Comparison of ENCODE assay signal across 8 cellular contexts in genomic region chr16:30775381-30776099, GRCh38. TPM values are rescaled to one million over a fixed set of nuclear protein-coding genes. Genes with fewer than 3 reads are reported as not detected.
A peak's percentile ranks its signal among the peaks of the same experiment; 100 is the strongest.
DNase-seq lines count a peak whose midpoint lies in the region; ATAC-seq lines count a peak whose summit lies in the region.

No MANE protein-coding gene starts in this region.

- intact Hi-C loops in sciatic nerve (cut with DNase I) = no loop called here

- DNase-seq in Caki2 (ENCODE audit: low read depth) (peak; percentile 85), NCI-H1048 (lab: John Stamatoyannopoulos, UW) (peak; percentile 29), T1000 (lab: John Stamatoyannopoulos, UW) (peak; percentile 57), brain pericyte (ENCODE audit: low read depth, low spot score) (peak; percentile 40), iPS DF 6.9 (ENCODE audit: low read depth, low spot score) (no peak), sciatic nerve (ENCODE audit: low spot score) (peak; percentile 89), mesenteric fat pad (ENCODE audit: low spot score) (no peak)

- H3K27me3 ChIP-seq in iPS DF 6.9 (ENCODE audit: control insufficient read depth, insufficient read depth, low read length) = no peaks in the 10 kb centered on the region

- in situ Hi-C loops in Caki2 (cut with HindIII; ENCODE audit: low pct_unique_long_range_greater_than_20kb, low sequenced_read_pairs) = no loop called here

- no peak overlapping the region for H3K27ac ChIP-seq in iPS DF 6.9 (ENCODE audit: low read length)

- H3K4me3 ChIP-seq in iPS DF 6.9 (ENCODE audit: low read length) = peak overlapping the region; percentile 56

- H3K4me1 ChIP-seq in iPS DF 6.9 (ENCODE audit: control insufficient read depth, insufficient read depth, low read length) = no peaks in the 10 kb centered on the region; the same call in 1 of the 2 replicates

- ATAC-seq in GM21529 (IDR thresholded peaks at IDR 0.05; ENCODE audit: unreplicated experiment) (peak; percentile 67), sciatic nerve (peak; percentile 84)

- no CpG with 5 or more reads among the region's 75 CpGs for WGBS in iPS DF 6.9 (ENCODE audit: insufficient coverage, insufficient read length)

- no peaks in the 10 kb centered on the region for H3K9me3 ChIP-seq in iPS DF 6.9 (ENCODE audit: control insufficient read depth, insufficient read depth, low read length)

- peaks cover 19% of the 10 kb centered on the region for H3K36me3 ChIP-seq in iPS DF 6.9 (ENCODE audit: control insufficient read depth, insufficient read depth, low read length)

RNA-seq across cellular contexts. Expression of gene ZNF629, which starts 11.5 kb away (rescaled TPM):
- total RNA-seq in Caki2 (2014; rRNA removed; shearing (Covaris generic); ENCODE audit: low replicate concordance) = 14.0 and 17.5 TPM in 2 replicates
- total RNA-seq in sciatic nerve (14.0 TPM), mesenteric fat pad (10.4 TPM)

RNA-seq across cellular contexts. Expression of gene RNF40, which starts 13.4 kb away (rescaled TPM):
- total RNA-seq in Caki2 (2014; rRNA removed; shearing (Covaris generic); ENCODE audit: low replicate concordance) = 107 and 110 TPM in 2 replicates
- 92.9 TPM for total RNA-seq in sciatic nerve
- total RNA-seq in mesenteric fat pad = 97.5 TPM

RNA-seq across cellular contexts. Expression of gene CFAP119, which starts 13.7 kb away (rescaled TPM):
- total RNA-seq in Caki2 (2014; rRNA removed; shearing (Covaris generic); ENCODE audit: low replicate concordance) = 7.2 and 12.3 TPM in 2 replicates
- 5.5 TPM for total RNA-seq in sciatic nerve
- total RNA-seq in mesenteric fat pad = 2.2 TPM

RNA-seq across cellular contexts. Expression of gene PHKG2, which starts 27.3 kb away (rescaled TPM):
- 32.0 and 53.5 TPM in 2 replicates for total RNA-seq in Caki2 (2014; rRNA removed; shearing (Covaris generic); ENCODE audit: low replicate concordance)
- total RNA-seq in sciatic nerve = 21.3 TPM
- total RNA-seq in mesenteric fat pad = 20.8 TPM

Comparison
In these comparisons a context has a peak if more than half of its experiments do, and no peak if none do; other contexts are left out.
1. DNase-seq: peak in Caki2 (single experiment), NCI-H1048 (single experiment), T1000 (single experiment), brain pericyte (single experiment) and sciatic nerve (single experiment); none in iPS DF 6.9 (single experiment) and mesenteric fat pad (single experiment).